Comparison of ENCODE assay signal across 8 cellular contexts in the genomic region with DNA sequence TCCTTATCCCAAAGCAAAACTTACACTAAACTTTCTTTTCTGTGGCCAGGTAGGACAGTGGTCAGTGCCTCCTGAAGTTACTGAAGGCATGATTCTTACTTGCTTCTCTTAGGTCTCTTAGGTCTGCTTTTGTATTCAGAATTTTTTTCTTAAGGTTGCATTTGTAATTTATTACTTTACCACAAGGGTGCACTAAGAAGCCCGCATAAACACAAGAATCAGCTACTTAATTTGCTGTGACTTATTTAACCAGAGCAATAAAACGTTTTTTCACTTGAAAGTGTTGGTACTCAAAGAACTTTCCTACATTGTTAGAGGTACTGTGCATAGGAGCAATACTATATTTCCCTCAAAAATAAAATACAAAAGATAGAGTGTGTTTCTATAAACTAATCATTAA.
A peak's percentile ranks its signal among the peaks of the same experiment; 100 is the strongest.
DNase-seq lines count a peak whose midpoint lies in the region; ATAC-seq, FAIRE-seq and TF ChIP-seq lines count a peak whose summit lies in the region.

No MANE protein-coding gene starts in this region.

- TF ChIP-seq CTCF in esophagus squamous epithelium (IDR thresholded peaks at IDR 0.05) (peak in 4 of 6 experiments; percentile 4 to 55 (median 28)), testis (IDR thresholded peaks at IDR 0.05) (peak in 2 of 3 experiments; percentile 39 to 42), left lung (IDR thresholded peaks at IDR 0.05) (peak in 1 of 2 donors; percentile 40)

- H3K4me1 ChIP-seq in esophagus squamous epithelium (no peaks in the 10 kb centered on the region), testis (no peaks in the 10 kb centered on the region), left lung (no peaks in the 10 kb centered on the region)

- ATAC-seq in left lung = no peak

- H3K9me3 ChIP-seq in esophagus squamous epithelium = no peaks in the 10 kb centered on the region
- no peaks in the 10 kb centered on the region for H3K9me3 ChIP-seq in testis
- H3K9me3 ChIP-seq in left lung = no peaks in the 10 kb centered on the region

- H3K4me3 ChIP-seq in esophagus squamous epithelium = no peak overlapping the region
- no peak overlapping the region for H3K4me3 ChIP-seq in testis
- H3K4me3 ChIP-seq in left lung = no peak overlapping the region

- WGBS in esophagus squamous epithelium, 2 donors = 2 to 8% methylated on average over 2 of the region's 2 CpGs
- 20 to 28% methylated on average over 2 of the region's 2 CpGs for WGBS in testis, 2 donors

- TF ChIP-seq POLR2A in esophagus squamous epithelium (IDR thresholded peaks at IDR 0.05) (no peak), testis (IDR thresholded peaks at IDR 0.05) (no peak)

- intact Hi-C loops in esophagus squamous epithelium (cut with DNase I) = no loop called here
- intact Hi-C loops in testis (cut with DNase I; ENCODE audit: low total_unique reads) = no loop called here
- intact Hi-C loops in left lung (cut with DNase I) = no loop called here

- DNase-seq in SIG-M5 treated with dmso at 0.1 percent for 504 hours (lab: John Stamatoyannopoulos, UW; ENCODE audit: unreplicated experiment) (peak; percentile 23), SIG-M5 (lab: John Stamatoyannopoulos, UW) (no peak), NCI-H524 treated with DMSO at 0.1 percent for 48 hours (lab: John Stamatoyannopoulos, UW) (peak; percentile 49), esophagus squamous epithelium (lab: John Stamatoyannopoulos, UW) (no peak), testis (no peak), left lung (no peak), frontal cortex (ENCODE audit: low spot score in 2 of 2) (no peak)
- no peak for DNase-seq in stimulated activated CD4-positive, alpha-beta T cell treated with anti-CD3 and anti-CD28 coated beads, Interleukin-4, amount 100 ng/mL, for 24 hours

- H3K36me3 ChIP-seq in esophagus squamous epithelium = no peaks in the 10 kb centered on the region
- H3K36me3 ChIP-seq in testis (ENCODE audit: low read depth, missing control alignments) = no peaks in the 10 kb centered on the region
- no peaks in the 10 kb centered on the region for H3K36me3 ChIP-seq in left lung

- H3K27ac ChIP-seq in esophagus squamous epithelium (no peak overlapping the region), testis (no peak overlapping the region), left lung (no peak overlapping the region)

- H3K27me3 ChIP-seq in esophagus squamous epithelium = no peaks in the 10 kb centered on the region
- H3K27me3 ChIP-seq in testis = no peaks in the 10 kb centered on the region
- no peaks in the 10 kb centered on the region for H3K27me3 ChIP-seq in left lung

- no peak for FAIRE-seq in frontal cortex (lab: Jason Lieb, UNC)

Comparison
In these comparisons a context has a peak if more than half of its experiments do, and no peak if none do; other contexts are left out.
1. DNase-seq: peak in SIG-M5 treated with dmso at 0.1 percent for 504 hours (single experiment) and NCI-H524 treated with DMSO at 0.1 percent for 48 hours (single experiment); none in SIG-M5 (single experiment), esophagus squamous epithelium (single experiment), testis (single experiment), left lung (0 of 2), frontal cortex (0 of 2) and stimulated activated CD4-positive, alpha-beta T cell treated with anti-CD3 and anti-CD28 coated beads, Interleukin-4, amount 100 ng/mL, for 24 hours (single experiment).